Comparison of ENCODE assay signal across 7 cellular contexts in the genomic region with DNA sequence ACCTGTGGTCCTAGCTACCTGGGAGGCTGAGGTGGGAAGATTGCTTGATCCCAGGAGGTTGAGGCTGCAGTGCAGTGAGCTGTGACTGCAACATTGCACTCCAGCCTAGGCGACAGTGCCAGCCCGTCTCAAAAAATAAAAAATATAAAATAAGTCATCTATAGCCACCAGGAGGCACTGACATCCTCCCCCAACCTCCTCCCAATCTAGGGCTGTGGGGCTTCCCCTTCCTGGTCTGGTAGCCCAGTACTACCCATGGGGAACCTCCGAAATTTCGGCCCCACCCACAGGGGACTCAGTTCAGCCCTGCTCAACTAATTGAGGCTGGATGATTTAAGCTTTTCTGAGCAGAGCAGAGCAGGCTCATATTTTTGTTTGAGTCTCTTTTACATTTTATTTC. TPM values are rescaled to one million over a fixed set of nuclear protein-coding genes. Genes with fewer than 3 reads are reported as not detected.
DNase-seq lines count a peak whose midpoint lies in the region; ATAC-seq and TF ChIP-seq lines count a peak whose summit lies in the region.

No MANE protein-coding gene starts in this region.

- H3K4me1 ChIP-seq in thyroid gland: peaks cover 5 to 11% of the 10 kb centered on the region in 2 donors

- peak; percentile 52 for ATAC-seq in GM18519 (IDR thresholded peaks at IDR 0.05; ENCODE audit: low FRiP score, unreplicated experiment)
- ATAC-seq in HG02970 (IDR thresholded peaks at IDR 0.05; ENCODE audit: low FRiP score, unreplicated experiment): peak; percentile 43

- intact Hi-C loops in thyroid gland (cut with DNase I): no loop called here

- TF ChIP-seq CTCF in thyroid gland (IDR thresholded peaks at IDR 0.05): peak in 1 of 6 experiments; percentile 8

- no peak overlapping the region for H3K4me3 ChIP-seq in thyroid gland (replicated peaks in 1 of 3)

- H3K27ac ChIP-seq in thyroid gland: no peak overlapping the region

- no peaks in the 10 kb centered on the region for H3K36me3 ChIP-seq in thyroid gland

- 30 to 42% methylated on average over 4 of the region's 4 CpGs for WGBS in thyroid gland, 2 donors

- TF ChIP-seq POLR2A in thyroid gland (IDR thresholded peaks at IDR 0.05): no peak

- H3K9me3 ChIP-seq in thyroid gland: no peaks in the 10 kb centered on the region

- DNase-seq in T-helper 2 cell: peak in 4 of 5 experiments; percentile 40 to 81 (median 58)
- peak; percentile 36 for DNase-seq in effector CD8-positive, alpha-beta T cell (lab: John Stamatoyannopoulos, UW)
- peak in 2 of 3 donors; percentile 28 to 46 for DNase-seq in stimulated activated CD4-positive, alpha-beta T cell treated with anti-CD3 and anti-CD28 coated beads, TNF-alpha, amount 100 ng/mL, for 1 hour (ENCODE audit: low read depth in 3 of 3, low spot score in 1 of 3)
- no peak for DNase-seq in foreskin melanocyte
- DNase-seq in thyroid gland: no peak

- no peaks in the 10 kb centered on the region for H3K27me3 ChIP-seq in thyroid gland

RNA-seq across cellular contexts. Expression of a gene that starts 3.2 kb away (rescaled TPM):
- not detected for total RNA-seq in thyroid gland

RNA-seq across cellular contexts. Expression of a gene that starts 16.5 kb away (rescaled TPM):
- 10 to 100 TPM; 18.5 to 28.9 (median 19.6) TPM for total RNA-seq in thyroid gland

RNA-seq across cellular contexts. Expression of a gene that starts 30.4 kb away (rescaled TPM):
- total RNA-seq in thyroid gland: 10 to 100 TPM; 24.0 to 53.6 (median 28.9) TPM

RNA-seq across cellular contexts. Expression of a gene that starts 39.0 kb away (rescaled TPM):
- 10 to 100 TPM in 1 of 4 donors, 1 to 10 TPM in 3; 5.2 to 10.2 (median 8.7) TPM for total RNA-seq in thyroid gland

RNA-seq across cellular contexts. Expression of a gene that starts 49.5 kb away (rescaled TPM):
- total RNA-seq in thyroid gland: 1 to 10 TPM in 1 of 4 donors, under 1 TPM in 3; 0.49 to 1.6 (median 0.70) TPM

Comparison
In these comparisons a context has a peak if more than half of its experiments do, and no peak if none do; other contexts are left out.
1. DNase-seq: peak in T-helper 2 cell (4 of 5), effector CD8-positive, alpha-beta T cell (single experiment) and stimulated activated CD4-positive, alpha-beta T cell treated with anti-CD3 and anti-CD28 coated beads, TNF-alpha, amount 100 ng/mL, for 1 hour (2 of 3); none in foreskin melanocyte (single experiment) and thyroid gland (0 of 2).